1 cellular context compared by ENCODE assay signal in genomic region chr17:7740481-7741001, GRCh38.
TF ChIP-seq lines count a peak whose summit lies in the region.

No MANE protein-coding gene starts in this region.

TF ChIP-seq in WTC11, 78 proteins besides CTCF, POLR2A, EP300 and RAD21 (continued from another document):
- no peak for TF ChIP-seq GTF2I (CRISPR knock-in tag; conservative IDR thresholded peaks at IDR 0.05)
- TF ChIP-seq, protein P1, sequence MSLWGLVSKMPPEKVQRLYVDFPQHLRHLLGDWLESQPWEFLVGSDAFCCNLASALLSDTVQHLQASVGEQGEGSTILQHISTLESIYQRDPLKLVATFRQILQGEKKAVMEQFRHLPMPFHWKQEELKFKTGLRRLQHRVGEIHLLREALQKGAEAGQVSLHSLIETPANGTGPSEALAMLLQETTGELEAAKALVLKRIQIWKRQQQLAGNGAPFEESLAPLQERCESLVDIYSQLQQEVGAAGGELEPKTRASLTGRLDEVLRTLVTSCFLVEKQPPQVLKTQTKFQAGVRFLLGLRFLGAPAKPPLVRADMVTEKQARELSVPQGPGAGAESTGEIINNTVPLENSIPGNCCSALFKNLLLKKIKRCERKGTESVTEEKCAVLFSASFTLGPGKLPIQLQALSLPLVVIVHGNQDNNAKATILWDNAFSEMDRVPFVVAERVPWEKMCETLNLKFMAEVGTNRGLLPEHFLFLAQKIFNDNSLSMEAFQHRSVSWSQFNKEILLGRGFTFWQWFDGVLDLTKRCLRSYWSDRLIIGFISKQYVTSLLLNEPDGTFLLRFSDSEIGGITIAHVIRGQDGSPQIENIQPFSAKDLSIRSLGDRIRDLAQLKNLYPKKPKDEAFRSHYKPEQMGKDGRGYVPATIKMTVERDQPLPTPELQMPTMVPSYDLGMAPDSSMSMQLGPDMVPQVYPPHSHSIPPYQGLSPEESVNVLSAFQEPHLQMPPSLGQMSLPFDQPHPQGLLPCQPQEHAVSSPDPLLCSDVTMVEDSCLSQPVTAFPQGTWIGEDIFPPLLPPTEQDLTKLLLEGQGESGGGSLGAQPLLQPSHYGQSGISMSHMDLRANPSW (CRISPR knock-in tag; conservative IDR thresholded peaks at IDR 0.05; ENCODE audit: low read depth): no peak
- no peak for TF ChIP-seq ATF1 (CRISPR knock-in tag; IDR thresholded peaks at IDR 0.05)
